17 cellular contexts compared by ENCODE assay signal in genomic region chr12:65673291-65673690, GRCh38.
"Had no signal": no experiment of that assay in that cellular context is flagged by ENCODE, and none has a peak within 500 bp of the region (broad histone marks: within the 10 kb centered on the region; RNA-seq: fewer than 3 reads in every experiment).

No MANE protein-coding gene starts in this region.

- H3K4me1 ChIP-seq: colonic mucosa, suprapubic skin, vagina had no signal

- H3K79me2 ChIP-seq: hepatocyte had no signal

- H2AFZ ChIP-seq: hepatocyte had no signal

- H3K9me3 ChIP-seq: colonic mucosa, suprapubic skin, vagina had no signal

- H3K4me2 ChIP-seq: hepatocyte had no signal

- ATAC-seq: activated CD4-positive, alpha-beta T cell treated with anti-CD3 and anti-CD28 coated beads for 36 hours; stimulated activated naive CD8-positive, alpha-beta T cell treated with anti-CD3 and anti-CD28 coated beads, Interleukin-15, amount 100 ng/mL, for 72 hours; T-cell; WTC11 had no signal

- H3K27ac ChIP-seq: colonic mucosa, hepatocyte, skin epidermis, suprapubic skin, vagina had no signal

- DNase-seq: activated CD4-positive, alpha-beta T cell treated with anti-CD3 and anti-CD28 coated beads for 36 hours; activated CD4-positive, alpha-beta T cell treated with anti-CD3 and anti-CD28 coated beads, Interleukin-2, amount 50 U/mL, for 48 hours; activated naive CD4-positive, alpha-beta T cell; activated naive CD8-positive, alpha-beta T cell treated with anti-CD3 and anti-CD28 coated beads for 36 hours; amniotic stem cell; caudate nucleus; colonic mucosa; islet precursor cell; stimulated activated CD4-positive, alpha-beta T cell treated with anti-CD3 and anti-CD28 coated beads, Interleukin-4, amount 100 ng/mL, for 1 hour; stimulated activated naive CD8-positive, alpha-beta T cell treated with anti-CD3 and anti-CD28 coated beads, Interleukin-15, amount 100 ng/mL, for 72 hours; T-cell; trophoblast cell had no signal

- H3K4me3 ChIP-seq: colonic mucosa, hepatocyte, skin epidermis, suprapubic skin, vagina had no signal

- H3K36me3 ChIP-seq: colonic mucosa, suprapubic skin, vagina had no signal

- H3K27me3 ChIP-seq: colonic mucosa, hepatocyte, suprapubic skin, vagina had no signal
